17 cellular contexts compared by ENCODE assay signal in the genomic region with DNA sequence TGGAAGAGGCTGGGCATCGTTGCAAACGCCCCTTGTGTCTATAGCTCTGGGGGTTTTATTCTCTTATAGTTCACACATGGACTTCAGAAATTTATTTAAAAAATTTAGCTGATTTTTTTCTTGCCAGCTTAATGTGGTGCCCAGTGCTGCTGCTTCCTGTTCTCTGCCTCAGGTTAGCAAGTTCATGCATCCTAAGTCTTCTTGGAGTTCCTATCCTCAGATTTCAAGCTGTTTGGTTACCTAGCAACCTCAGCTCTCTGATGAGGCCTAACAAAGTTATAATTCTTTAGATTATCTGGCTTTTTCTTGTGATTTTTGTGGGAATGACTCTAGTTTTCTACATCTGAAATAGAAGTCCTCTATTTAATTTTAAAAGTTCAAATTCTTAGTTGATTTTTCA.
DNase-seq lines count a peak whose midpoint lies in the region; TF ChIP-seq lines count a peak whose summit lies in the region.
"Had no signal": no experiment of that assay in that cellular context is flagged by ENCODE, and none has a peak within 500 bp of the region (broad histone marks: within the 10 kb centered on the region; RNA-seq: fewer than 3 reads in every experiment).

No MANE protein-coding gene starts in this region.

- no peak overlapping the region for H3K23ac ChIP-seq in mesendoderm (ENCODE audit: low read length)

- H3K4me3 ChIP-seq in ectodermal cell (ENCODE audit: insufficient read depth, low read depth, low read length): no peak overlapping the region
- H3K4me3 ChIP-seq in mesendoderm (ENCODE audit: low read length): no peak overlapping the region
- no peak overlapping the region for H3K4me3 ChIP-seq in retinal pigment epithelial cell (ENCODE audit: low read length)
- no peak overlapping the region for H3K4me3 ChIP-seq in testis
- H3K4me3 ChIP-seq: BLaER1, GM23248 had no signal

- H3K9me3 ChIP-seq in ectodermal cell (ENCODE audit: control insufficient read depth, low read length) (no peaks in the 10 kb centered on the region), testis (no peaks in the 10 kb centered on the region)
- H3K9me3 ChIP-seq: BLaER1 had no signal

- H2BK15ac ChIP-seq in mesendoderm (replicated peaks; ENCODE audit: low read depth): no peak overlapping the region

- peak; percentile 10 for DNase-seq in NCI-H2171 treated with DMSO at 0.1 percent for 48 hours (lab: John Stamatoyannopoulos, UW)
- DNase-seq in NCI-H2171 (lab: John Stamatoyannopoulos, UW): no peak
- DNase-seq in mesendoderm: peak; percentile 59
- peak; percentile 1 for DNase-seq in retinal pigment epithelial cell (ENCODE audit: low read depth)
- no peak for DNase-seq in testis
- no peak for DNase-seq in putamen (ENCODE audit: low spot score)
- no peak for DNase-seq in cerebellar cortex (ENCODE audit: low spot score)
- DNase-seq: 8988T; AML-193; Caco-2; CD8-positive, alpha-beta memory T cell; DND-41; GDM1; GM23248; H7 had no signal

- H3K18ac ChIP-seq in mesendoderm (ENCODE audit: low read length): no peak overlapping the region

- H3K4me2 ChIP-seq in mesendoderm (ENCODE audit: low read length): no peak overlapping the region
- H3K4me2 ChIP-seq: BLaER1 had no signal

- no peak overlapping the region for H3K56ac ChIP-seq in mesendoderm (ENCODE audit: low read length)

- no peaks in the 10 kb centered on the region for H3K27me3 ChIP-seq in ectodermal cell (ENCODE audit: control insufficient read depth, insufficient read depth, low read length, poor library complexity, severe bottlenecking)
- no peaks in the 10 kb centered on the region for H3K27me3 ChIP-seq in mesendoderm (ENCODE audit: insufficient read depth, low read length, poor library complexity)
- no peaks in the 10 kb centered on the region for H3K27me3 ChIP-seq in testis
- H3K27me3 ChIP-seq: BLaER1 had no signal

- H3K36me3 ChIP-seq in ectodermal cell (ENCODE audit: control insufficient read depth, insufficient read depth, low read length) (peaks cover 3% of the 10 kb centered on the region), mesendoderm (ENCODE audit: control insufficient read depth, insufficient read depth, low read length) (no peaks in the 10 kb centered on the region), testis (ENCODE audit: low read depth, missing control alignments) (no peaks in the 10 kb centered on the region)
- H3K36me3 ChIP-seq: BLaER1 had no signal

- H4K8ac ChIP-seq in mesendoderm (ENCODE audit: low read depth, low read length): no peak overlapping the region

- no peak overlapping the region for H3K9ac ChIP-seq in mesendoderm (ENCODE audit: low read length)
- H3K9ac ChIP-seq: BLaER1, GM23248 had no signal

- H2BK5ac ChIP-seq in mesendoderm (ENCODE audit: low read length): no peak overlapping the region

- H4K5ac ChIP-seq in mesendoderm (ENCODE audit: low read length): no peak overlapping the region

- H3K79me2 ChIP-seq in mesendoderm (ENCODE audit: control insufficient read depth, insufficient read depth, low read length): no peaks in the 10 kb centered on the region

- no peak overlapping the region for H2AK5ac ChIP-seq in mesendoderm (ENCODE audit: low read length)

- H3K4me1 ChIP-seq in ectodermal cell (ENCODE audit: control insufficient read depth, insufficient read depth, low read length) (peaks cover 18% of the 10 kb centered on the region), mesendoderm (ENCODE audit: control insufficient read depth, low read depth, low read length) (peaks cover 5% of the 10 kb centered on the region), testis (no peaks in the 10 kb centered on the region)
- H3K4me1 ChIP-seq: BLaER1, Caco-2 had no signal

- peak overlapping the region; percentile 66 for H3K27ac ChIP-seq in ectodermal cell (ENCODE audit: insufficient read depth, low read depth, low read length, poor library complexity, severe bottlenecking)
- H3K27ac ChIP-seq in mesendoderm (ENCODE audit: low read depth, low read length): no peak overlapping the region
- no peak overlapping the region for H3K27ac ChIP-seq in testis
- H3K27ac ChIP-seq: BLaER1, GM23248 had no signal

- WGBS in ectodermal cell, 2 experiments: 72% methylated on average over 2 of the region's 2 CpGs; no CpG with 5 or more reads in 1 of the 2 experiments
- WGBS in mesendoderm (ENCODE audit: extremely low coverage, insufficient coverage, low lambda C conversion rate): no CpG with 5 or more reads among the region's 2 CpGs
- WGBS in testis, 2 donors: 87 to 91% methylated on average over 2 of the region's 2 CpGs

- intact Hi-C loops in testis (cut with DNase I; ENCODE audit: low total_unique reads): no loop called here

- no peak overlapping the region for H2BK120ac ChIP-seq in mesendoderm (ENCODE audit: low read depth, low read length)

- no peak for TF ChIP-seq POLR2A in testis (IDR thresholded peaks at IDR 0.05)

- H3K79me1 ChIP-seq in mesendoderm (ENCODE audit: low read length): no peaks in the 10 kb centered on the region

- H3K4ac ChIP-seq in mesendoderm (ENCODE audit: low read depth, low read length): no peak overlapping the region

- TF ChIP-seq CTCF in retinal pigment epithelial cell (conservative IDR thresholded peaks at IDR 0.05; ENCODE audit: low read depth, low read length) (no peak), testis (IDR thresholded peaks at IDR 0.05) (no peak)

Comparison
In these comparisons a context has a peak if more than half of its experiments do, and no peak if none do; other contexts are left out.
1. DNase-seq: peak in NCI-H2171 treated with DMSO at 0.1 percent for 48 hours (single experiment), mesendoderm (single experiment) and retinal pigment epithelial cell (single experiment); none in NCI-H2171 (single experiment), testis (single experiment), putamen (single experiment) and cerebellar cortex (single experiment).